ENCODE assay signal across 19 cellular contexts in genomic region chr10:123556049-123556448, GRCh38.
"Had no signal": no experiment of that assay in that cellular context is flagged by ENCODE, and none has a peak within 500 bp of the region (broad histone marks: within the 10 kb centered on the region; RNA-seq: fewer than 3 reads in every experiment).

No MANE protein-coding gene starts in this region.

- H3K4me3 Mint-ChIP-seq: activated CD4-positive, alpha-beta memory T cell treated with anti-CD3 and anti-CD28 coated beads for 36 hours; activated T-cell treated with anti-CD3 and anti-CD28 coated beads, Interleukin-2, amount 50 U/mL, for 72 hours had no signal

- DNase-seq: activated CD4-positive, alpha-beta memory T cell treated with anti-CD3 and anti-CD28 coated beads for 36 hours; activated CD4-positive, alpha-beta T cell treated with anti-CD3 and anti-CD28 coated beads for 48 hours; activated naive CD4-positive, alpha-beta T cell; activated T-cell treated with anti-CD3 and anti-CD28 coated beads for 4 hours; activated T-cell treated with anti-CD3 and anti-CD28 coated beads, Interleukin-2, amount 50 U/mL, for 72 hours; central memory CD4-positive, alpha-beta T cell; dermis blood vessel endothelial cell; effector CD8-positive, alpha-beta T cell; left ventricle myocardium inferior; occipital lobe; psoas muscle; stimulated activated CD4-positive, alpha-beta T cell treated with anti-CD3 and anti-CD28 coated beads, Interleukin-15, amount 100 ng/mL, for 24 hours; stimulated activated CD4-positive, alpha-beta T cell treated with anti-CD3 and anti-CD28 coated beads, Interleukin-2, amount 100 ng/mL, for 24 hours; stimulated activated naive CD4-positive, alpha-beta T cell treated with Interleukin-2 at 50 U/mL for 16 hours; testis; transverse colon; uterus; WERI-Rb-1 had no signal

- H3K36me3 Mint-ChIP-seq: activated CD4-positive, alpha-beta memory T cell treated with anti-CD3 and anti-CD28 coated beads for 36 hours; activated naive CD4-positive, alpha-beta T cell treated with anti-CD3 and anti-CD28 coated beads, Interleukin-2, amount 50 U/mL, for 72 hours had no signal

- H3K27ac Mint-ChIP-seq: activated CD4-positive, alpha-beta memory T cell treated with anti-CD3 and anti-CD28 coated beads for 36 hours; activated naive CD4-positive, alpha-beta T cell treated with anti-CD3 and anti-CD28 coated beads, Interleukin-2, amount 50 U/mL, for 72 hours; activated T-cell treated with anti-CD3 and anti-CD28 coated beads, Interleukin-2, amount 50 U/mL, for 72 hours had no signal

- H3K9me3 Mint-ChIP-seq: activated CD4-positive, alpha-beta memory T cell treated with anti-CD3 and anti-CD28 coated beads for 36 hours; activated naive CD4-positive, alpha-beta T cell treated with anti-CD3 and anti-CD28 coated beads, Interleukin-2, amount 50 U/mL, for 72 hours; activated T-cell treated with anti-CD3 and anti-CD28 coated beads, Interleukin-2, amount 50 U/mL, for 72 hours had no signal
